Comparison of ENCODE assay signal across 8 cellular contexts in genomic region chr1:25642710-25643109, GRCh38. TPM values are rescaled to one million over a fixed set of nuclear protein-coding genes. Genes with fewer than 3 reads are reported as not detected.
A peak's percentile ranks its signal among the peaks of the same experiment; 100 is the strongest.
DNase-seq lines count a peak whose midpoint lies in the region; ATAC-seq and TF ChIP-seq lines count a peak whose summit lies in the region.

No MANE protein-coding gene starts in this region.

- BruUV-seq in PC-9 (replicated peaks; lab: Mats Ljungman, UMichigan) (no TSS peak), Calu3 (replicated peaks; lab: Mats Ljungman, UMichigan) (no TSS peak)

- CTCF ChIA-PET in T-cell (lab: Charles Lee), result interaction anchor here (0.6 to 1.4 kb wide), 13 partner anchors 9 to 355 kb away, joined by 3 to 11 read pairs (median 3); partner anchors contain the start of genes MAN1C1 (in 1 of the 2) and PAFAH2 (in 1 of the 2)
- CTCF ChIA-PET in PC-9 (lab: Charles Lee), result no interaction called here
- CTCF ChIA-PET in Calu3 (lab: Charles Lee), result no interaction called here

- H3K79me2 ChIP-seq in osteoblast (ENCODE audit: insufficient read depth, low read length) (no peaks in the 10 kb centered on the region), PC-9 (ENCODE audit: low read depth) (no peaks in the 10 kb centered on the region)

- POLR2A ChIA-PET in T-cell (lab: Charles Lee), result interaction anchor here (0.6 to 1.3 kb wide), 7 partner anchors 11 to 395 kb away, joined by 3 to 7 read pairs (median 3); partner anchors contain the start of gene RSRP1 (in 1 of the 2)
- POLR2A ChIA-PET in PC-9 (lab: Charles Lee; ENCODE audit: unreplicated experiment), result no interaction called here

- H4K20me1 ChIP-seq in osteoblast (ENCODE audit: insufficient read depth, low read length) (no peaks in the 10 kb centered on the region), PC-9 (ENCODE audit: insufficient read depth) (no peaks in the 10 kb centered on the region)

- no peaks in the 10 kb centered on the region for H3F3A ChIP-seq in PC-9 (ENCODE audit: insufficient read depth, low read depth)

- H3K4me1 ChIP-seq in osteoblast (ENCODE audit: insufficient read depth, low read length) (peaks cover 13% of the 10 kb centered on the region), PC-9 (replicated peaks; ENCODE audit: insufficient read depth) (no peaks in the 10 kb centered on the region)

- H3K9me3 ChIP-seq in osteoblast (ENCODE audit: low read depth, low read length) (no peaks in the 10 kb centered on the region), PC-9 (ENCODE audit: insufficient read depth, low read depth) (no peaks in the 10 kb centered on the region)

- peak overlapping the region; percentile 91 to 92 for H3K27ac Mint-ChIP-seq in T-cell
- H3K27ac Mint-ChIP-seq in Calu3 (ENCODE audit: unreplicated experiment), result no peak overlapping the region

- H3K4me1 Mint-ChIP-seq in T-cell (peaks cover 87 to 89% (median 89%) of the 10 kb centered on the region in 3 donors), Calu3 (ENCODE audit: low read depth, unreplicated experiment) (no peaks in the 10 kb centered on the region)

- H3K36me3 ChIP-seq in osteoblast (ENCODE audit: insufficient read depth, low read length) (no peaks in the 10 kb centered on the region), PC-9 (ENCODE audit: low read depth) (no peaks in the 10 kb centered on the region)

- H3K36me3 Mint-ChIP-seq in T-cell, result peaks cover 37% of the 10 kb centered on the region
- H3K36me3 Mint-ChIP-seq in Calu3 (ENCODE audit: insufficient read depth, unreplicated experiment), result no peaks in the 10 kb centered on the region

- H3K4me2 ChIP-seq in osteoblast (ENCODE audit: insufficient read depth, low read length) (peak overlapping the region; percentile 35), PC-9 (no peak overlapping the region)

- no peak overlapping the region for H3K4me3 ChIP-seq in osteoblast (ENCODE audit: insufficient read depth, low read length)
- no peak overlapping the region for H3K4me3 ChIP-seq in PC-9

- H2AFZ ChIP-seq in osteoblast (ENCODE audit: low read length) (no peak overlapping the region), PC-9 (no peak overlapping the region)

- H3K9me3 Mint-ChIP-seq in T-cell, result peaks cover 0 to 17% (median 4%) of the 10 kb centered on the region in 3 donors
- H3K9me3 Mint-ChIP-seq in Calu3 (ENCODE audit: low read depth, unreplicated experiment), result peaks cover 3% of the 10 kb centered on the region

- intact Hi-C loops in PC-9 (cut with micrococcal nuclease; ENCODE audit: unreplicated experiment) (no loop called here), Calu3 (cut with micrococcal nuclease; ENCODE audit: unreplicated experiment) (no loop called here)

- H3K27me3 Mint-ChIP-seq in T-cell, result no peaks in the 10 kb centered on the region
- H3K27me3 Mint-ChIP-seq in Calu3 (ENCODE audit: unreplicated experiment), result peaks cover 90% of the 10 kb centered on the region

- DNase-seq in GM20000 (ENCODE audit: low spot score), result peak; percentile 51
- DNase-seq in T-cell, result peak in 33 of 34 experiments; percentile 51 to 86 (median 75)
- DNase-seq in osteoblast (ENCODE audit: insufficient read length, low spot score, missing footprints), result peak; percentile 88
- no peak for DNase-seq in NCI-H2081 treated with DMSO at 0.1 percent for 48 hours (lab: John Stamatoyannopoulos, UW)
- DNase-seq in PC-9, result no peak
- no peak for DNase-seq in Calu3

- H3K27ac ChIP-seq in angular gyrus (ENCODE audit: low read depth, low read length) (peak overlapping the region; percentile 33), osteoblast (ENCODE audit: low read depth, low read length) (no peak overlapping the region), PC-9 (no peak overlapping the region)

- H3K9me2 ChIP-seq in PC-9 (ENCODE audit: insufficient read depth), result no peaks in the 10 kb centered on the region

- peak; percentile 91 to 96 (median 94) for ATAC-seq in T-cell (replicated peaks in 1 of 4)
- no peak for ATAC-seq in HG02973 (IDR thresholded peaks at IDR 0.05; ENCODE audit: unreplicated experiment)

- peak overlapping the region; percentile 60 to 77 (median 64) for H3K4me3 Mint-ChIP-seq in T-cell
- no peak overlapping the region for H3K4me3 Mint-ChIP-seq in Calu3 (ENCODE audit: low read depth, unreplicated experiment)

- peaks cover 69% of the 10 kb centered on the region for H3K27me3 ChIP-seq in osteoblast (ENCODE audit: insufficient read depth, low read length)
- H3K27me3 ChIP-seq in PC-9 (ENCODE audit: insufficient read depth, low read depth), result no peaks in the 10 kb centered on the region

- TF ChIP-seq CTCF in GM20000 (IDR thresholded peaks at IDR 0.05; ENCODE audit: extremely low read depth, missing control alignments) (no peak), osteoblast (IDR thresholded peaks at IDR 0.05; ENCODE audit: extremely low read depth, low read depth, low read length) (no peak), PC-9 (conservative IDR thresholded peaks at IDR 0.05) (no peak), Calu3 (IDR thresholded peaks at IDR 0.05; ENCODE audit: unreplicated experiment) (no peak)

RNA-seq across cellular contexts. Expression of gene MAN1C1, which starts 26.1 kb away (rescaled TPM):
- total RNA-seq in T-cell (10 to 100 TPM; 57.5 to 90.5 (median 65.5) TPM), osteoblast (16.3 and 28.0 TPM in 2 replicates), PC-9 (2021) (0.41 and 0.48 TPM in 2 replicates), Calu3 (2022) (0.14 and 0.37 TPM in 2 replicates)

Comparison
In these comparisons a context has a peak if more than half of its experiments do, and no peak if none do; other contexts are left out.
1. DNase-seq: peak in GM20000 (single experiment), T-cell (33 of 34) and osteoblast (single experiment); none in NCI-H2081 treated with DMSO at 0.1 percent for 48 hours (single experiment), PC-9 (0 of 2) and Calu3 (single experiment).
2. RNA of gene MAN1C1, which starts 26.1 kb away (total RNA-seq): 57.5 to 90.5 TPM in T-cell and 16.3 to 28.0 TPM in osteoblast; 0.41 to 0.48 TPM in PC-9 and 0.14 to 0.37 TPM in Calu3; every median in the first group is over 10 times any median in the second.
3. CTCF ChIA-PET loops: an anchor here in T-cell (0.6 to 1.4 kb wide); none called in PC-9 and Calu3.